Comparison of ENCODE assay signal across 8 cellular contexts in genomic region chr11:128692750-128693578, GRCh38. TPM values are rescaled to one million over a fixed set of nuclear protein-coding genes. Genes with fewer than 3 reads are reported as not detected.
DNase-seq lines count a peak whose midpoint lies in the region; ATAC-seq, FAIRE-seq and TF ChIP-seq lines count a peak whose summit lies in the region.

No MANE protein-coding gene starts in this region.

- ATAC-seq in GM21825 (IDR thresholded peaks at IDR 0.05; ENCODE audit: unreplicated experiment) (peak; percentile 13), WTC11 (peak; percentile 7), natural killer cell (peak; percentile 1 to 15 (median 9)), HG03108 (IDR thresholded peaks at IDR 0.05; ENCODE audit: unreplicated experiment) (no peak)

- CTCF ChIA-PET in WTC11 (lab: Charles Lee) = interaction anchor here (1.0 to 2.8 kb wide), 3 partner anchors 65 to 110 kb away, joined by 3 to 10 read pairs (median 3); no protein-coding TSS in a partner anchor

- H3K27ac Mint-ChIP-seq in WTC11 = no peak overlapping the region
- H3K27ac Mint-ChIP-seq in natural killer cell = peak overlapping the region; percentile 89 to 99

- H3K4me1 Mint-ChIP-seq in WTC11 = peaks cover 47% of the 10 kb centered on the region
- peaks cover 43 to 56% of the 10 kb centered on the region in 2 donors for H3K4me1 Mint-ChIP-seq in natural killer cell

- H3K36me3 Mint-ChIP-seq in WTC11 = no peaks in the 10 kb centered on the region
- H3K36me3 Mint-ChIP-seq in natural killer cell = no peaks in the 10 kb centered on the region

- no peak for TF ChIP-seq CTCF in WTC11 (IDR thresholded peaks at IDR 0.05)
- TF ChIP-seq CTCF in epithelial cell of esophagus (IDR thresholded peaks at IDR 0.05; ENCODE audit: insufficient read depth, low read depth, low read length, missing control alignments) = no peak
- no peak for TF ChIP-seq CTCF in natural killer cell (IDR thresholded peaks at IDR 0.05)

- intact Hi-C loops in natural killer cell (cut with micrococcal nuclease) = loop anchor here (10.0 kb wide), 1 partner anchor 168 kb away; no protein-coding TSS in a partner anchor

- H3K9me3 Mint-ChIP-seq in WTC11 (no peaks in the 10 kb centered on the region), natural killer cell (peaks cover 0 to 3% of the 10 kb centered on the region in 2 donors)

- peak overlapping the region; percentile 44 for H3K4me3 ChIP-seq in epithelial cell of esophagus (ENCODE audit: low read length)

- POLR2A ChIA-PET in WTC11 (lab: Charles Lee) = no interaction called here

- FAIRE-seq in urothelium cell line (lab: Jason Lieb, UNC) = no peak

- H3K4me3 Mint-ChIP-seq in WTC11 (peak overlapping the region; percentile 77), natural killer cell (peak overlapping the region; percentile 96)

- DNase-seq in AG08395 (ENCODE audit: low spot score) (peak; percentile 56), WTC11 (ENCODE audit: low spot score) (peak; percentile 49), epithelial cell of esophagus (ENCODE audit: low read depth) (peak; percentile 35), natural killer cell (peak; percentile 43), urothelium cell line (ENCODE audit: low spot score) (no peak), NCI-H2171 (lab: John Stamatoyannopoulos, UW) (no peak)

- H3K27me3 Mint-ChIP-seq in WTC11 (ENCODE audit: low read depth) (peaks cover 96% of the 10 kb centered on the region), natural killer cell (ENCODE audit: low read depth in 2 of 2) (peaks cover 15 to 21% of the 10 kb centered on the region in 2 donors)

TF ChIP-seq in WTC11, 78 proteins besides CTCF, POLR2A, EP300 and RAD21:
- TF ChIP-seq STAT6 (CRISPR knock-in tag; conservative IDR thresholded peaks at IDR 0.05; ENCODE audit: low read depth) (no peak), HMGXB4 (CRISPR knock-in tag; IDR thresholded peaks at IDR 0.05) (no peak), NR3C1 (CRISPR knock-in tag; conservative IDR thresholded peaks at IDR 0.05; ENCODE audit: low read depth) (no peak), TP53 (CRISPR knock-in tag; IDR thresholded peaks at IDR 0.05) (no peak), ATF1 (CRISPR knock-in tag; IDR thresholded peaks at IDR 0.05) (no peak), HMGA2 (CRISPR knock-in tag; IDR thresholded peaks at IDR 0.05) (no peak), JUN (CRISPR knock-in tag; IDR thresholded peaks at IDR 0.05) (no peak), ZNF263 (CRISPR knock-in tag; IDR thresholded peaks at IDR 0.05; ENCODE audit: low read depth) (no peak)
- TF ChIP-seq, protein P1, sequence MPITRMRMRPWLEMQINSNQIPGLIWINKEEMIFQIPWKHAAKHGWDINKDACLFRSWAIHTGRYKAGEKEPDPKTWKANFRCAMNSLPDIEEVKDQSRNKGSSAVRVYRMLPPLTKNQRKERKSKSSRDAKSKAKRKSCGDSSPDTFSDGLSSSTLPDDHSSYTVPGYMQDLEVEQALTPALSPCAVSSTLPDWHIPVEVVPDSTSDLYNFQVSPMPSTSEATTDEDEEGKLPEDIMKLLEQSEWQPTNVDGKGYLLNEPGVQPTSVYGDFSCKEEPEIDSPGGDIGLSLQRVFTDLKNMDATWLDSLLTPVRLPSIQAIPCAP (CRISPR knock-in tag; IDR thresholded peaks at IDR 0.05) = no peak
- TF ChIP-seq, protein P2, sequence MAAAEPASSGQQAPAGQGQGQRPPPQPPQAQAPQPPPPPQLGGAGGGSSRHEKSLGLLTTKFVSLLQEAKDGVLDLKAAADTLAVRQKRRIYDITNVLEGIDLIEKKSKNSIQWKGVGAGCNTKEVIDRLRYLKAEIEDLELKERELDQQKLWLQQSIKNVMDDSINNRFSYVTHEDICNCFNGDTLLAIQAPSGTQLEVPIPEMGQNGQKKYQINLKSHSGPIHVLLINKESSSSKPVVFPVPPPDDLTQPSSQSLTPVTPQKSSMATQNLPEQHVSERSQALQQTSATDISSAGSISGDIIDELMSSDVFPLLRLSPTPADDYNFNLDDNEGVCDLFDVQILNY (CRISPR knock-in tag; IDR thresholded peaks at IDR 0.05) = no peak
- TF ChIP-seq, protein P3, sequence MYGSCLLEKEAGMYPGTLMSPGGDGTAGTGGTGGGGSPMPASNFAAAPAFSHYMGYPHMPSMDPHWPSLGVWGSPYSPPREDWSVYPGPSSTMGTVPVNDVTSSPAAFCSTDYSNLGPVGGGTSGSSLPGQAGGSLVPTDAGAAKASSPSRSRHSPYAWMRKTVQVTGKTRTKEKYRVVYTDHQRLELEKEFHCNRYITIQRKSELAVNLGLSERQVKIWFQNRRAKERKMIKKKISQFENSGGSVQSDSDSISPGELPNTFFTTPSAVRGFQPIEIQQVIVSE (CRISPR knock-in tag; IDR thresholded peaks at IDR 0.05; ENCODE audit: borderline replicate concordance) = no peak

RNA-seq across cellular contexts. Expression of gene FLI1, which starts 0.9 kb away (rescaled TPM):
- 0.39 to 0.63 TPM (median 0.44 TPM) in 3 replicates for total RNA-seq in WTC11 (2021)
- total RNA-seq in natural killer cell = 100 to 1,000 TPM; 123 to 157 (median 148) TPM

Comparison
In these comparisons a context has a peak if more than half of its experiments do, and no peak if none do; other contexts are left out.
1. DNase-seq: peak in AG08395 (single experiment), WTC11 (single experiment), epithelial cell of esophagus (single experiment) and natural killer cell (single experiment); none in urothelium cell line (single experiment) and NCI-H2171 (single experiment).
2. RNA of gene FLI1, which starts 0.9 kb away (total RNA-seq): 123 to 157 TPM in natural killer cell; 0.39 to 0.63 TPM in WTC11; every median in the first group is over 10 times any median in the second.